In genomic region chr14:22098435-22098834, GRCh38 we compare ENCODE assay signal across 23 cellular contexts.
DNase-seq lines count a peak whose midpoint lies in the region; ATAC-seq and TF ChIP-seq lines count a peak whose summit lies in the region.
"Had no signal": no experiment of that assay in that cellular context is flagged by ENCODE, and none has a peak within 500 bp of the region (broad histone marks: within the 10 kb centered on the region; RNA-seq: fewer than 3 reads in every experiment).

No MANE protein-coding gene starts in this region.

- no peaks in the 10 kb centered on the region for H3K36me3 Mint-ChIP-seq in activated naive CD4-positive, alpha-beta T cell treated with anti-CD3 and anti-CD28 coated beads, Interleukin-2, amount 50 U/mL, for 24 hours
- no peaks in the 10 kb centered on the region for H3K36me3 Mint-ChIP-seq in activated naive CD4-positive, alpha-beta T cell treated with anti-CD3 and anti-CD28 coated beads, Interleukin-2, amount 50 U/mL, for 72 hours
- H3K36me3 Mint-ChIP-seq in activated CD4-positive, alpha-beta memory T cell treated with anti-CD3 and anti-CD28 coated beads for 36 hours = no peaks in the 10 kb centered on the region
- H3K36me3 Mint-ChIP-seq: mesothelial cell of epicardium had no signal

- peak overlapping the region; percentile 24 for H3K4me3 Mint-ChIP-seq in activated naive CD4-positive, alpha-beta T cell treated with anti-CD3 and anti-CD28 coated beads, Interleukin-2, amount 50 U/mL, for 24 hours
- no peak overlapping the region for H3K4me3 Mint-ChIP-seq in activated CD4-positive, alpha-beta memory T cell treated with anti-CD3 and anti-CD28 coated beads for 36 hours
- H3K4me3 Mint-ChIP-seq: mesothelial cell of epicardium, nephron had no signal

- H3K27me3 ChIP-seq in esophagus squamous epithelium = no peaks in the 10 kb centered on the region
- H3K27me3 ChIP-seq: brain microvascular endothelial cell, ovary, upper lobe of right lung had no signal

- no peaks in the 10 kb centered on the region for H3K9me3 Mint-ChIP-seq in activated naive CD4-positive, alpha-beta T cell treated with anti-CD3 and anti-CD28 coated beads, Interleukin-2, amount 50 U/mL, for 24 hours
- no peaks in the 10 kb centered on the region for H3K9me3 Mint-ChIP-seq in activated naive CD4-positive, alpha-beta T cell treated with anti-CD3 and anti-CD28 coated beads, Interleukin-2, amount 50 U/mL, for 72 hours
- H3K9me3 Mint-ChIP-seq in activated CD4-positive, alpha-beta memory T cell treated with anti-CD3 and anti-CD28 coated beads for 36 hours = no peaks in the 10 kb centered on the region
- H3K9me3 Mint-ChIP-seq: mesothelial cell of epicardium, nephron had no signal

- H3K36me3 ChIP-seq in esophagus squamous epithelium = no peaks in the 10 kb centered on the region
- H3K36me3 ChIP-seq: brain microvascular endothelial cell, ovary, upper lobe of right lung had no signal

- TF ChIP-seq POLR2A in esophagus squamous epithelium (IDR thresholded peaks at IDR 0.05) = no peak

- peak overlapping the region in 3 of 4 donors; percentile 66 to 78 (median 76) for H3K27ac ChIP-seq in esophagus squamous epithelium
- H3K27ac ChIP-seq: brain microvascular endothelial cell, ovary, upper lobe of right lung had no signal

- CTCF ChIA-PET in activated CD4-positive, alpha-beta memory T cell treated with anti-CD3 and anti-CD28 coated beads for 36 hours (lab: Charles Lee) = interaction anchor here (0.9 to 3.9 kb wide), 8 partner anchors 15 to 472 kb away, joined by 3 to 41 read pairs (median 3); no protein-coding TSS in a partner anchor

- peak overlapping the region; percentile 81 for H3K27ac Mint-ChIP-seq in activated naive CD4-positive, alpha-beta T cell treated with anti-CD3 and anti-CD28 coated beads, Interleukin-2, amount 50 U/mL, for 24 hours
- no peak overlapping the region for H3K27ac Mint-ChIP-seq in activated naive CD4-positive, alpha-beta T cell treated with anti-CD3 and anti-CD28 coated beads, Interleukin-2, amount 50 U/mL, for 72 hours
- H3K27ac Mint-ChIP-seq in activated CD4-positive, alpha-beta memory T cell treated with anti-CD3 and anti-CD28 coated beads for 36 hours = peak overlapping the region; percentile 64
- H3K27ac Mint-ChIP-seq: mesothelial cell of epicardium, nephron had no signal

- ATAC-seq in activated naive CD4-positive, alpha-beta T cell treated with anti-CD3 and anti-CD28 coated beads, Interleukin-2, amount 50 U/mL, for 72 hours = no peak
- no peak for ATAC-seq in GM21723 (IDR thresholded peaks at IDR 0.05; ENCODE audit: unreplicated experiment)
- ATAC-seq in HG03521 (IDR thresholded peaks at IDR 0.05; ENCODE audit: unreplicated experiment) = no peak
- ATAC-seq: left ventricle myocardium superior, right cardiac atrium, upper lobe of right lung had no signal

- H3K27me3 Mint-ChIP-seq in activated naive CD4-positive, alpha-beta T cell treated with anti-CD3 and anti-CD28 coated beads, Interleukin-2, amount 50 U/mL, for 24 hours = no peaks in the 10 kb centered on the region
- no peaks in the 10 kb centered on the region for H3K27me3 Mint-ChIP-seq in activated CD4-positive, alpha-beta memory T cell treated with anti-CD3 and anti-CD28 coated beads for 36 hours

- H3K4me1 ChIP-seq in esophagus squamous epithelium = peaks cover 0 to 15% (median 0%) of the 10 kb centered on the region in 3 donors
- H3K4me1 ChIP-seq: upper lobe of right lung had no signal

- no peak overlapping the region for H3K4me3 ChIP-seq in esophagus squamous epithelium
- H3K4me3 ChIP-seq: ovary, upper lobe of right lung had no signal

- intact Hi-C loops in activated CD4-positive, alpha-beta memory T cell treated with anti-CD3 and anti-CD28 coated beads for 36 hours (cut with micrococcal nuclease) = no loop called here
- intact Hi-C loops in esophagus squamous epithelium (cut with DNase I) = no loop called here

- DNase-seq in activated naive CD4-positive, alpha-beta T cell treated with anti-CD3 and anti-CD28 coated beads, Interleukin-2, amount 50 U/mL, for 72 hours (ENCODE audit: low spot score in 2 of 2) = no peak
- DNase-seq in activated CD4-positive, alpha-beta memory T cell treated with anti-CD3 and anti-CD28 coated beads for 36 hours = no peak
- DNase-seq in esophagus squamous epithelium (lab: John Stamatoyannopoulos, UW) (no peak), NOMO-1 treated with dmso at 0.1 percent for 144 hours (lab: John Stamatoyannopoulos, UW; ENCODE audit: unreplicated experiment) (no peak)
- DNase-seq: activated CD4-positive, alpha-beta T cell treated with anti-CD3 and anti-CD28 coated beads for 48 hours; activated T-cell treated with anti-CD3 and anti-CD28 coated beads for 4 hours; brain microvascular endothelial cell; DMS53; effector CD8-positive, alpha-beta T cell; erythroblast; hypothalamus; Karpas-422; left ventricle myocardium superior; NCI-H187 treated with DMSO at 0.1 percent for 48 hours; ovary; right cardiac atrium; Right ventricle myocardium superior; upper lobe of right lung had no signal

- TF ChIP-seq CTCF in esophagus squamous epithelium (IDR thresholded peaks at IDR 0.05) = no peak

- no peaks in the 10 kb centered on the region for H3K9me3 ChIP-seq in esophagus squamous epithelium
- H3K9me3 ChIP-seq: ovary, upper lobe of right lung had no signal

- peaks cover 41% of the 10 kb centered on the region for H3K4me1 Mint-ChIP-seq in activated naive CD4-positive, alpha-beta T cell treated with anti-CD3 and anti-CD28 coated beads, Interleukin-2, amount 50 U/mL, for 24 hours
- peaks cover 42% of the 10 kb centered on the region for H3K4me1 Mint-ChIP-seq in activated CD4-positive, alpha-beta memory T cell treated with anti-CD3 and anti-CD28 coated beads for 36 hours (ENCODE audit: low read depth)
- H3K4me1 Mint-ChIP-seq: mesothelial cell of epicardium had no signal

- POLR2A ChIA-PET in activated CD4-positive, alpha-beta memory T cell treated with anti-CD3 and anti-CD28 coated beads for 36 hours (lab: Charles Lee) = no interaction called here

Comparison
In these comparisons a context has a peak if more than half of its experiments do, and no peak if none do; other contexts are left out.
1. H3K27ac Mint-ChIP-seq: peak in activated naive CD4-positive, alpha-beta T cell treated with anti-CD3 and anti-CD28 coated beads, Interleukin-2, amount 50 U/mL, for 24 hours (single experiment) and activated CD4-positive, alpha-beta memory T cell treated with anti-CD3 and anti-CD28 coated beads for 36 hours (single experiment); none in activated naive CD4-positive, alpha-beta T cell treated with anti-CD3 and anti-CD28 coated beads, Interleukin-2, amount 50 U/mL, for 72 hours (0 of 2).